In the genomic region with DNA sequence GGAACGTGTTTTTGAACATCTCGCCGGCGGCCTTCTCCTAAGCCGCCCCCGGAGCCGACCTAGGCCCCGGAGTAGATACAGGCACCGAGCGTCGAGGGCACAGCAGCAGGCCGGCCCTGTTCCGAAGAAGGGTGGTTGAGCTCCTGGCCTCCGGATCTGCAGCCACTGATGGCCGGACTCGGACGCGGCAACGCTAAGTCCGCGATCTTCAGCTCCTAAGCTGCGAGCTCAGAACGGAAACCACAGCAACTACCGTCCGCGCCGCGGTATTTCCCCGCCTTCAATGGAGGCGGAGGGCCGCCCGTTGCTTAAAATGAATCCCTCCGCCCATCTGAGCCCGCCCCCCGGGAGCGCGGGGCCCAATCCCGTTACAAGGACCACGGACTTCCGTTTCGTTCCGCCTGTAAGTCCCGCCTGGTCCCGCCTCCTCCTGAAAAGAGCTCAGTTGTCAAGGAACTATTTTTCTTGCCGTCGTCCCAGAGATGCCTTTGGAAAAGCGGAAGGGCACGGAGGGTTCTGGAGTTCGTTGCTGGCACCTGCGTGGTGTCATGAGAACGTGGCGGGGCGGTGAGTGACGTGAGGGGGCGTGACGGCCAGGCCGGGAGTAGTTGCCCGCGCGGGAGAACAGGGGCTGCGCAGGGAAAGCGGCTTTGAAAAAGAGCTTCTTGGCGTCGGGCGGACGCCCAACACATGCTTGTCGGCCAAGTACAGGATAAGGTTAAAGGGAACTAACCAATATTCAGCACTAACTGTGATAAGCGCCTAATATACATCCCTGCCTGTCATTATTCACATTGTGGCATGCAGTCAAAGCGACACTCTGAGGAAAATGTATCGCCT, we compare ENCODE assay signal across 8 cellular contexts. TPM values are rescaled to one million over a fixed set of nuclear protein-coding genes. Genes with fewer than 3 reads are reported as not detected.
DNase-seq lines count a peak whose midpoint lies in the region; ATAC-seq and TF ChIP-seq lines count a peak whose summit lies in the region.

A gene (minus strand): TSS at position 285 of the 840 bp plus-strand sequence. CDS start 266 bp downstream, at position 19.

- H3K4me3 Mint-ChIP-seq in type B pancreatic cell, result peak within 1 kb of the TSS; percentile 89

- WGBS in heart left ventricle, 4 donors, result 1 to 2% (median 2%) methylated on average over 50 to 70 of the region's 70 CpGs

- intact Hi-C loops in T-helper 1 cell treated with Interleukin-12 subunit alpha and Interleukin-12 subunit beta and Interleukin-4 antibody, amounts not matched to agents 30 ng/mL and 1 ng/mL, for 36 hours (cut with micrococcal nuclease), result loop anchor here (1.0 to 10.0 kb wide), 16 partner anchors 69 to 1679 kb away; a partner anchor contains a TSS
- intact Hi-C loops in heart left ventricle (cut with DNase I), result loop anchor here in 4 of 10 donors (5.0 to 10.0 kb wide), 4 partner anchors 68 to 355 kb away; a partner anchor contains a TSS

- H3K4me3 ChIP-seq in heart left ventricle, result peak within 1 kb of the TSS; percentile 67 to 93 (median 85)

- peaks cover 5% of the 10 kb centered on the region for H3K36me3 Mint-ChIP-seq in type B pancreatic cell

- peak; percentile 76 to 97 for TF ChIP-seq POLR2A in heart left ventricle (IDR thresholded peaks at IDR 0.05)

- ATAC-seq in HG02870 (IDR thresholded peaks at IDR 0.05; ENCODE audit: unreplicated experiment) (peak; percentile 75), heart left ventricle (peak; percentile 95 to 97 (median 97))

- H3K4me1 Mint-ChIP-seq in type B pancreatic cell (ENCODE audit: unreplicated experiment), result peaks cover 35% of the 10 kb centered on the region

- H3K27ac ChIP-seq in heart left ventricle, result peak within 1 kb of the TSS; percentile 37 to 95 (median 90)

- no peak for TF ChIP-seq CTCF in GM13976 (IDR thresholded peaks at IDR 0.05; ENCODE audit: borderline replicate concordance, control extremely low read depth, extremely low read depth, insufficient read depth, missing control alignments)
- TF ChIP-seq CTCF in heart left ventricle (IDR thresholded peaks at IDR 0.05), result no peak
- TF ChIP-seq CTCF in type B pancreatic cell (conservative IDR thresholded peaks at IDR 0.05), result no peak

- H3K9me3 ChIP-seq in heart left ventricle, result peaks cover 0 to 7% (median 0%) of the 10 kb centered on the region in 12 donors

- peaks cover 5% of the 10 kb centered on the region for H3K27me3 Mint-ChIP-seq in type B pancreatic cell

- H3K27me3 ChIP-seq in heart left ventricle, result no peaks in the 10 kb centered on the region

- peaks cover 6% of the 10 kb centered on the region for H3K9me3 Mint-ChIP-seq in type B pancreatic cell

- peaks cover 0 to 50% (median 40%) of the 10 kb centered on the region in 12 donors for H3K4me1 ChIP-seq in heart left ventricle

- H3K36me3 ChIP-seq in heart left ventricle, result no peaks in the 10 kb centered on the region

- in situ Hi-C loops in GM13976 (cut with MboI; ENCODE audit: low sequenced_read_pairs, unreplicated experiment), result loop anchor here (10.0 kb wide), 1 partner anchor 115 kb away; no protein-coding TSS in a partner anchor

- H3K27ac Mint-ChIP-seq in type B pancreatic cell, result peak within 1 kb of the TSS; percentile 83

- peak; percentile 95 for DNase-seq in GM13976 (ENCODE audit: low spot score)
- peak; percentile 96 for DNase-seq in NCI-H146 treated with DMSO at 0.1 percent for 48 hours (lab: John Stamatoyannopoulos, UW; ENCODE audit: unreplicated experiment)
- DNase-seq in amniotic epithelial cell (ENCODE audit: low read depth), result peak; percentile 100
- DNase-seq in heart left ventricle, result peak; percentile 98 to 100 (median 99)
- peak; percentile 99 for DNase-seq in pons (ENCODE audit: low spot score)
- DNase-seq in type B pancreatic cell (ENCODE audit: extremely low spot score, unreplicated experiment), result peak; percentile 98

RNA-seq across cellular contexts. Expression of the gene that starts here (rescaled TPM):
- total RNA-seq in T-helper 1 cell treated with Interleukin-12 subunit alpha and Interleukin-12 subunit beta and Interleukin-4 antibody, amounts not matched to agents 30 ng/mL and 1 ng/mL, for 36 hours, result 40.4 and 43.1 TPM in 2 replicates
- total RNA-seq in heart left ventricle, result 10 to 100 TPM; 30.7 to 57.5 (median 36.3) TPM
- polyA plus RNA-seq in heart left ventricle, result 10 to 100 TPM; 22.7 to 60.4 TPM
- 37.2 and 41.7 TPM in 2 replicates for total RNA-seq in type B pancreatic cell (ENCODE audit: low replicate concordance)

Comparison
In these comparisons a context has a peak if more than half of its experiments do, and no peak if none do; other contexts are left out.
1. Peak in every context shown above with its lines: DNase-seq, ATAC-seq, H3K4me3 ChIP-seq and H3K27ac ChIP-seq.